Comparison of ENCODE assay signal across 17 cellular contexts in the genomic region with DNA sequence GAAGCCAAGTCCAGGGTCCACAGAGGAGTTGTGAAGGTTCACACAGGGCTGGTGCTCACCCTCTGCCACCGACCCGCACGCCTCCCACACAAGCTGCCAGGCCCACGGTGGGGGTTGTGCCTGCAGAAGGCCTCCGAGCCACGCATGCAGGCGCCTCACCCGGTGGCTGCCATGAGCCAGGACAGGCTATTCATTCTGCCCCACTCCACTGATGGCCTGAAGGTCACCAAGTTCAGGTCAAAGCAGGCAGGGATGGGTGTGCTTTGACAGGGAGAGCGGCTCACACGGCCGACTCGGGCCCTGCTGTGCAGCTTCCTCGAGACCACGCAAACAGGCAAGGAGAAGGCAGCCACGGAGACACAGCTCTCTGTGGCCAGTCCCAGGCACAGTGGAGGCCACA.
DNase-seq lines count a peak whose midpoint lies in the region; FAIRE-seq and TF ChIP-seq lines count a peak whose summit lies in the region.
"Had no signal": no experiment of that assay in that cellular context is flagged by ENCODE, and none has a peak within 500 bp of the region (broad histone marks: within the 10 kb centered on the region; RNA-seq: fewer than 3 reads in every experiment).

No MANE protein-coding gene starts in this region.

- no peak for TF ChIP-seq EP300 in H1 (IDR thresholded peaks at IDR 0.05; ENCODE audit: borderline replicate concordance in 1 of 2, low read depth in 2 of 2, low read length in 2 of 2)

- H3K4me2 ChIP-seq in H9 (ENCODE audit: insufficient read depth, insufficient read length, low read length) (no peak overlapping the region), H1 (ENCODE audit: insufficient read depth in 1 of 2, low read depth in 2 of 2, low read length in 2 of 2) (no peak overlapping the region), neuronal stem cell (ENCODE audit: insufficient read depth, low read length, poor library complexity, severe bottlenecking) (no peak overlapping the region)

- H2AFZ ChIP-seq in H9 (ENCODE audit: low read length): no peak overlapping the region
- no peak overlapping the region for H2AFZ ChIP-seq in H1 (ENCODE audit: low read length)
- H2AFZ ChIP-seq in neuronal stem cell (ENCODE audit: low read length): no peak overlapping the region

- no peak overlapping the region for H3K4ac ChIP-seq in H9 (ENCODE audit: low read depth, low read length)
- H3K4ac ChIP-seq in H1 (replicated peaks; ENCODE audit: insufficient read length, low read depth, low read length): no peak overlapping the region
- no peak overlapping the region for H3K4ac ChIP-seq in neuronal stem cell (ENCODE audit: low read length)

- no peak overlapping the region for H3K4me3 ChIP-seq in H1 (ENCODE audit: extremely low read depth in 1 of 4, insufficient read depth in 2 of 4, low read depth in 3 of 4, low read length in 4 of 4)
- H3K4me3 ChIP-seq in neuronal stem cell (ENCODE audit: low read length in 2 of 2): no peak overlapping the region
- H3K4me3 ChIP-seq: K562 had no signal

- H3K4me1 Mint-ChIP-seq in H9: no peaks in the 10 kb centered on the region

- no peaks in the 10 kb centered on the region for H3K27me3 Mint-ChIP-seq in H9 (ENCODE audit: low read depth)
- H3K27me3 Mint-ChIP-seq: B cell; CD4-positive, alpha-beta T cell had no signal

- CTCF ChIA-PET in H1 (lab: Charles Lee; ENCODE audit: partially characterized antibody): interaction anchor here (1.2 kb wide), 1 partner anchor 25 kb away, joined by 4 read pairs; no protein-coding TSS in a partner anchor

- H3K9ac ChIP-seq in H9 (ENCODE audit: extremely low read depth, insufficient read length, low read length) (no peak overlapping the region), H1 (replicated peaks in 1 of 4; ENCODE audit: extremely low read depth in 1 of 4, low read depth in 3 of 4, low read length in 3 of 4) (no peak overlapping the region), neuronal stem cell (ENCODE audit: low read depth, low read length, poor library complexity) (peak overlapping the region; percentile 51)

- no peaks in the 10 kb centered on the region for H3K36me3 ChIP-seq in H1 (ENCODE audit: control insufficient read depth in 2 of 4, insufficient read depth in 4 of 4, low read length in 3 of 4)
- H3K36me3 ChIP-seq in neuronal stem cell (replicated peaks in 1 of 2; ENCODE audit: control insufficient read depth in 2 of 2, insufficient read depth in 2 of 2, low read length in 2 of 2): peaks cover 1 to 13% of the 10 kb centered on the region in 2 donors

- H3K79me1 ChIP-seq in H9 (ENCODE audit: insufficient read depth, low read depth, low read length, poor library complexity, severe bottlenecking) (no peaks in the 10 kb centered on the region), H1 (ENCODE audit: low read depth, low read length) (no peaks in the 10 kb centered on the region), neuronal stem cell (ENCODE audit: low read depth, low read length) (peaks cover 10% of the 10 kb centered on the region)

- H3K14ac ChIP-seq in H9 (ENCODE audit: insufficient read depth, low read length) (peak overlapping the region; percentile 2; the same call in 1 of the 2 replicates), H1 (ENCODE audit: insufficient read length) (no peak overlapping the region), neuronal stem cell (ENCODE audit: low read length) (no peak overlapping the region)

- H2BK12ac ChIP-seq in H9 (ENCODE audit: insufficient read length, low read depth, low read length) (no peak overlapping the region), H1 (ENCODE audit: low read depth, low read length) (no peak overlapping the region), neuronal stem cell (ENCODE audit: low read length) (no peak overlapping the region)

- no CpG with 5 or more reads among the region's 15 CpGs for WGBS in H9 (ENCODE audit: extremely low coverage, insufficient read length, low lambda C conversion rate)
- WGBS in H1 (ENCODE audit: extremely low coverage in 1 of 2, insufficient coverage in 1 of 2, insufficient read length in 1 of 2, insufficient replicate concordance in 2 of 2, low coverage in 1 of 2, low lambda C conversion rate in 2 of 2, missing lambda C conversion rate in 1 of 2), 2 experiments: 90% methylated on average over 12 of the region's 15 CpGs; no CpG with 5 or more reads in 1 of the 2 experiments
- no CpG with 5 or more reads among the region's 15 CpGs for WGBS in neuronal stem cell (ENCODE audit: extremely low coverage in 2 of 2, insufficient read length in 2 of 2, insufficient replicate concordance in 1 of 2), 2 donors

- H3K9me3 Mint-ChIP-seq in H9: peaks cover 3% of the 10 kb centered on the region in 2 experiments; a peak in 3 of 5 replicates
- H3K9me3 Mint-ChIP-seq: CD4-positive, alpha-beta T cell; HFFc6 had no signal

- H3T11ph ChIP-seq in H9 (ENCODE audit: low read length): no peak overlapping the region

- no peaks in the 10 kb centered on the region for H3K79me2 ChIP-seq in H9 (ENCODE audit: insufficient read depth, low read length)
- no peaks in the 10 kb centered on the region for H3K79me2 ChIP-seq in H1 (ENCODE audit: control insufficient read depth in 1 of 2, insufficient read depth in 2 of 2, low read length in 2 of 2)

- TF ChIP-seq CTCF in H9 (conservative IDR thresholded peaks at IDR 0.05) (no peak), H1 (IDR thresholded peaks at IDR 0.05; ENCODE audit: control extremely low read depth in 1 of 3, insufficient read depth in 1 of 3, low read depth in 1 of 3, low read length in 3 of 3) (no peak)

- H2BK15ac ChIP-seq in H9 (ENCODE audit: low read depth, low read length) (no peak overlapping the region), H1 (ENCODE audit: low read length) (no peak overlapping the region), neuronal stem cell (ENCODE audit: low read length) (no peak overlapping the region)

- no peak overlapping the region for H2AK5ac ChIP-seq in H9 (ENCODE audit: insufficient read length, low read length)
- no peak overlapping the region for H2AK5ac ChIP-seq in H1 (ENCODE audit: low read depth, low read length)
- no peak overlapping the region for H2AK5ac ChIP-seq in neuronal stem cell (ENCODE audit: low read depth, low read length)

- H4K91ac ChIP-seq in H9 (ENCODE audit: insufficient read length, low read depth, low read length) (no peak overlapping the region), H1 (replicated peaks; ENCODE audit: insufficient read length, low read length) (no peak overlapping the region), neuronal stem cell (ENCODE audit: low read depth, low read length, poor library complexity) (no peak overlapping the region)

- H3K4me1 ChIP-seq in H9 (ENCODE audit: insufficient read depth, low read length) (no peaks in the 10 kb centered on the region), H1 (replicated peaks in 1 of 4; ENCODE audit: control insufficient read depth in 3 of 4, insufficient read depth in 4 of 4, low read length in 3 of 4) (no peaks in the 10 kb centered on the region), neuronal stem cell (ENCODE audit: control insufficient read depth in 2 of 2, insufficient read depth in 1 of 2, low read depth in 1 of 2, low read length in 2 of 2) (peaks cover 0 to 3% of the 10 kb centered on the region in 2 donors)

- TF ChIP-seq POLR2A in H1 (IDR thresholded peaks at IDR 0.05; ENCODE audit: control extremely low read depth in 1 of 2, low read depth in 2 of 2, low read length in 2 of 2): no peak

- H2BK20ac ChIP-seq in H9 (ENCODE audit: low read depth, low read length, poor library complexity, severe bottlenecking): no peak overlapping the region
- no peak overlapping the region for H2BK20ac ChIP-seq in H1 (ENCODE audit: low read length)

- H3K23ac ChIP-seq in H9 (ENCODE audit: insufficient read length, low read depth, low read length) (no peak overlapping the region), H1 (ENCODE audit: insufficient read length) (no peak overlapping the region), neuronal stem cell (ENCODE audit: low read depth, low read length, poor library complexity) (peak overlapping the region; percentile 80)

- no peak overlapping the region for H4K5ac ChIP-seq in H9 (ENCODE audit: insufficient read length, low read depth, low read length)
- H4K5ac ChIP-seq in H1 (ENCODE audit: insufficient read length, low read depth, low read length): no peak overlapping the region

- H4K20me1 ChIP-seq in H9 (ENCODE audit: control insufficient read depth, insufficient read depth, insufficient read length) (no peaks in the 10 kb centered on the region), H1 (replicated peaks in 1 of 2; ENCODE audit: control insufficient read depth in 1 of 2, insufficient read depth in 2 of 2, low read length in 2 of 2) (peaks cover 0 to 1% of the 10 kb centered on the region in 2 experiments)

- no peak overlapping the region for H2BK120ac ChIP-seq in H9 (ENCODE audit: low read depth, low read length, poor library complexity, severe bottlenecking)
- H2BK120ac ChIP-seq in H1 (replicated peaks; ENCODE audit: low read depth, low read length): no peak overlapping the region
- H2BK120ac ChIP-seq in neuronal stem cell (ENCODE audit: low read depth, low read length): no peak overlapping the region

- H3K23me2 ChIP-seq in H9 (ENCODE audit: insufficient read length, low read depth, low read length, poor library complexity, severe bottlenecking) (no peaks in the 10 kb centered on the region), H1 (ENCODE audit: low read depth, low read length) (no peaks in the 10 kb centered on the region)

- H3K27ac ChIP-seq in H9 (ENCODE audit: insufficient read length, low read depth, low read length) (no peak overlapping the region), H1 (ENCODE audit: low read depth, low read length) (no peak overlapping the region), neuronal stem cell (replicated peaks; ENCODE audit: low read length) (no peak overlapping the region)
- H3K27ac ChIP-seq: C4-2B had no signal

- no peak overlapping the region for H3K27ac Mint-ChIP-seq in H9
- H3K27ac Mint-ChIP-seq: B cell; CD4-positive, alpha-beta T cell; HFFc6 had no signal

- H3K36me3 Mint-ChIP-seq in H9 (ENCODE audit: insufficient read depth in 1 of 3, low read depth in 3 of 3): peaks cover 18 to 28% (median 18%) of the 10 kb centered on the region in 3 experiments

- no peak overlapping the region for H2BK5ac ChIP-seq in H9 (ENCODE audit: insufficient read length, low read length)
- peak overlapping the region; percentile 52; the same call in 1 of the 2 replicates for H2BK5ac ChIP-seq in H1 (ENCODE audit: low read depth, low read length)
- H2BK5ac ChIP-seq in neuronal stem cell (ENCODE audit: low read length): no peak overlapping the region

- no peaks in the 10 kb centered on the region for H3K9me3 ChIP-seq in H9 (ENCODE audit: control insufficient read depth, low read depth, low read length)
- no peaks in the 10 kb centered on the region for H3K9me3 ChIP-seq in H1 (ENCODE audit: insufficient read depth in 2 of 2, low read depth in 1 of 2, low read length in 1 of 2)
- peaks cover 4% of the 10 kb centered on the region in 2 donors for H3K9me3 ChIP-seq in neuronal stem cell (replicated peaks in 1 of 2; ENCODE audit: control insufficient read depth in 2 of 2, insufficient read depth in 1 of 2, low read depth in 1 of 2, low read length in 2 of 2)

- H3K18ac ChIP-seq in H9 (ENCODE audit: insufficient read length, low read depth, low read length) (no peak overlapping the region), H1 (ENCODE audit: extremely low read depth, low read length) (no peak overlapping the region), neuronal stem cell (ENCODE audit: low read length) (peak overlapping the region; percentile 36)

- no peak for TF ChIP-seq RAD21 in H1 (IDR thresholded peaks at IDR 0.05 in 1 of 2, conservative IDR thresholded peaks at IDR 0.05 in 1 of 2; ENCODE audit: low read depth in 2 of 2, low read length in 2 of 2)

- DNase-seq in H9: no peak
- no peak for DNase-seq in H1 (ENCODE audit: low read depth in 1 of 2, low spot score in 2 of 2)
- DNase-seq in neuronal stem cell (ENCODE audit: low spot score): no peak
- no peak for DNase-seq in stimulated activated CD4-positive, alpha-beta T cell treated with anti-CD3 and anti-CD28 coated beads, Interleukin-4, amount 100 ng/mL, for 4 hours
- no peak for DNase-seq in NCI-H524 (lab: John Stamatoyannopoulos, UW)
- no peak for DNase-seq in COLO668 (lab: John Stamatoyannopoulos, UW; ENCODE audit: unreplicated experiment)
- DNase-seq: CD4-positive, alpha-beta T cell; DMS153; DMS79; GDM1; HFFc6 had no signal

- no peak overlapping the region for H3K4me3 Mint-ChIP-seq in H9
- H3K4me3 Mint-ChIP-seq: B cell; CD4-positive, alpha-beta T cell; HFFc6 had no signal

- FAIRE-seq in H1 (lab: Jason Lieb, UNC): no peak
- FAIRE-seq: GM12892, GM18507, H54, K562 had no signal

- H3K27me3 ChIP-seq in H9 (ENCODE audit: insufficient read depth, low read length) (no peaks in the 10 kb centered on the region), H1 (replicated peaks in 1 of 4; ENCODE audit: control insufficient read depth in 3 of 4, extremely low read depth in 1 of 4, insufficient read depth in 3 of 4, low read length in 3 of 4) (no peaks in the 10 kb centered on the region), neuronal stem cell (ENCODE audit: control insufficient read depth in 3 of 3, insufficient read depth in 3 of 3, low read depth in 1 of 3, low read length in 3 of 3) (no peaks in the 10 kb centered on the region)

- H4K8ac ChIP-seq in H9 (replicated peaks; ENCODE audit: insufficient read length, low read depth, low read length): no peak overlapping the region
- H4K8ac ChIP-seq in H1 (ENCODE audit: extremely low read depth, insufficient read depth, low read length): no peak overlapping the region; the same call in 1 of the 2 replicates
- no peak overlapping the region for H4K8ac ChIP-seq in neuronal stem cell (ENCODE audit: low read depth, low read length)

- POLR2A ChIA-PET in H1 (lab: Charles Lee; ENCODE audit: partially characterized antibody): no interaction called here

- H3K56ac ChIP-seq in H9 (ENCODE audit: insufficient read length, low read depth, low read length): no peak overlapping the region
- H3K56ac ChIP-seq in H1 (replicated peaks; ENCODE audit: insufficient read length, low read depth, low read length): no peak overlapping the region
